28 cellular contexts compared by ENCODE assay signal in the genomic region with DNA sequence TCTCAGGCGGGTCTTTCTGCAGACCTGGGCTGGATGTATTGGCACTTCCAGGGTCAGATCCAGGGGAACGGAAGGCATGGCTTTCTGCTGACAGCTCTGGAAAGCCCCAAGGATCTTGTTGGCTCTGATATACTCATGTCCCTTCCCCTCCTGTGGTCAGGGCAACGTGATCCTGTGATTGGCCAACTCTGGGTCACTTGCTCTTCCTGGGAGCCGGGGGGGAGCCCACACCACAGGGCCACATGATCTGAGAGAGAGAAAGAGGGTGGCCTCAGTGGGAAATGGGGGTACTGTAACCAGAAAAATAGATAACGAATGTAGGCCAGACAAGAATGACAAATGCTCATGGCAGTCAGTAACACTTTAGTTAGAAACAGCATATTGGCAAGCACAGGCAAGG.
"Had no signal": no experiment of that assay in that cellular context is flagged by ENCODE, and none has a peak within 500 bp of the region (broad histone marks: within the 10 kb centered on the region; RNA-seq: fewer than 3 reads in every experiment).

No MANE protein-coding gene starts in this region.

- H3K36me3 ChIP-seq: adrenal gland, breast epithelium, gastroesophageal sphincter, heart left ventricle, left lung, lower lobe of right lung, pancreas, suprapubic skin, tibial artery had no signal

- H3K27me3 Mint-ChIP-seq: activated CD4-positive, alpha-beta T cell treated with anti-CD3 and anti-CD28 coated beads for 36 hours; activated naive CD8-positive, alpha-beta T cell treated with anti-CD3 and anti-CD28 coated beads for 36 hours had no signal

- H3K27ac ChIP-seq: adrenal gland, breast epithelium, gastroesophageal sphincter, heart left ventricle, left lung, lower lobe of right lung, pancreas, psoas muscle, suprapubic skin, tibial artery had no signal

- H3K9me3 ChIP-seq: adrenal gland, breast epithelium, gastroesophageal sphincter, left lung, lower lobe of right lung, mucosa of descending colon, pancreas, psoas muscle, suprapubic skin, tibial artery had no signal

- H3K4me3 ChIP-seq: adrenal gland, breast epithelium, gastroesophageal sphincter, heart left ventricle, left lung, lower lobe of right lung, mucosa of descending colon, pancreas, psoas muscle, suprapubic skin, tibial artery had no signal

- FAIRE-seq: endothelial cell of umbilical vein, pancreas had no signal

- H3K27ac Mint-ChIP-seq: activated CD4-positive, alpha-beta T cell treated with anti-CD3 and anti-CD28 coated beads for 36 hours; activated naive CD4-positive, alpha-beta T cell treated with anti-CD3 and anti-CD28 coated beads for 36 hours; activated naive CD8-positive, alpha-beta T cell treated with anti-CD3 and anti-CD28 coated beads for 36 hours; activated T-helper 1 cell treated with anti-CD3 and anti-CD28 coated beads, Interleukin-12 subunit alpha, Interleukin-12 subunit beta, Interleukin-2, Interleukin-4 antibody, amounts not matched to agents 30 ng/mL and 10 ng/mL and 1 ng/mL, durations not matched to agents 14 hours and 24 hours and 36 hours had no signal

- H3K4me1 Mint-ChIP-seq: activated CD4-positive, alpha-beta T cell treated with anti-CD3 and anti-CD28 coated beads for 36 hours had no signal

- H3K4me1 ChIP-seq: adrenal gland, breast epithelium, gastroesophageal sphincter, heart left ventricle, left lung, lower lobe of right lung, pancreas, psoas muscle, suprapubic skin, tibial artery had no signal

- DNase-seq: activated CD4-positive, alpha-beta T cell treated with anti-CD3 and anti-CD28 coated beads for 36 hours; activated CD4-positive, CD25-positive, alpha-beta regulatory T cell; activated CD8-positive, alpha-beta memory T cell treated with anti-CD3 and anti-CD28 coated beads for 24 hours; activated effector memory CD4-positive, alpha-beta T cell treated with anti-CD3 and anti-CD28 coated beads, Interleukin-2, amount 50 U/mL, for 16 hours; activated naive CD4-positive, alpha-beta T cell treated with anti-CD3 and anti-CD28 coated beads for 36 hours; activated naive CD8-positive, alpha-beta T cell treated with anti-CD3 and anti-CD28 coated beads for 36 hours; adrenal gland; cortex of kidney; effector memory CD8-positive, alpha-beta T cell; heart left ventricle; hypothalamus; immature natural killer cell; kidney glomerular epithelial cell; left lung; lower lobe of right lung; mucosa of descending colon; nucleus accumbens; pancreas; psoas muscle; stimulated activated naive CD4-positive, alpha-beta T cell; T-helper 2 cell; tibial artery had no signal

- H3K4me3 Mint-ChIP-seq: activated CD4-positive, alpha-beta T cell treated with anti-CD3 and anti-CD28 coated beads for 36 hours; activated naive CD4-positive, alpha-beta T cell treated with anti-CD3 and anti-CD28 coated beads for 36 hours; activated naive CD8-positive, alpha-beta T cell treated with anti-CD3 and anti-CD28 coated beads for 36 hours; activated T-helper 1 cell treated with anti-CD3 and anti-CD28 coated beads, Interleukin-12 subunit alpha, Interleukin-12 subunit beta, Interleukin-2, Interleukin-4 antibody, amounts not matched to agents 30 ng/mL and 10 ng/mL and 1 ng/mL, durations not matched to agents 14 hours and 24 hours and 36 hours; effector memory CD8-positive, alpha-beta T cell; immature natural killer cell; neural crest cell had no signal

- H3K27me3 ChIP-seq: adrenal gland, breast epithelium, pancreas, suprapubic skin had no signal

- ATAC-seq: activated CD4-positive, alpha-beta T cell treated with anti-CD3 and anti-CD28 coated beads for 36 hours; effector memory CD8-positive, alpha-beta T cell; gastroesophageal sphincter; heart left ventricle; left lung; lower lobe of right lung; mucosa of descending colon; psoas muscle had no signal

- H3K9me3 Mint-ChIP-seq: activated naive CD4-positive, alpha-beta T cell treated with anti-CD3 and anti-CD28 coated beads for 36 hours; activated T-helper 1 cell treated with anti-CD3 and anti-CD28 coated beads, Interleukin-12 subunit alpha, Interleukin-12 subunit beta, Interleukin-2, Interleukin-4 antibody, amounts not matched to agents 30 ng/mL and 10 ng/mL and 1 ng/mL, durations not matched to agents 14 hours and 24 hours and 36 hours; effector memory CD8-positive, alpha-beta T cell had no signal

- H3K36me3 Mint-ChIP-seq: activated naive CD8-positive, alpha-beta T cell treated with anti-CD3 and anti-CD28 coated beads for 36 hours; immature natural killer cell had no signal
